ENCODE assay signal across 1 cellular context in the genomic region with DNA sequence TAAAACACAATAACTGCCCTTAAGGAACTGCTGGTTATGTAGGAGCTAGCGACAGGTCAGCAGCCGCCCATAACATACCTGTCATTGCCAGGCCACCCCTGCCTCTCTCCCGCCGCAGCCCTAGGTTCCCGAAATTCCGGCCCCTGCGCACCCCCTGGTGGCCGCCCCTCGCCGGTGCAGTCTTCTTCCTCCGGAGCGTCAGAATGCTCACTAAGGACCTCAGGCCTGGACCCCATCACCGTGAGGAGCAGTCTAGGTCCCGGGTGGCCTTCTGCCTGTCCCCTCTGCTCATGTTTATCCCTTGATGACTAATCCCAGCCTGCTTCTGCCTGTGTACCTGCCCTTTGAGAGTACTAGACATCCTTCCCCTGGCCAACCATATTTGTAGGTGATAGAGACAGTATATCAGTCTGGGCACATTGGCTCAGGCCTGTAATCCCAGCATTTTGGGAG.
TF ChIP-seq lines count a peak whose summit lies in the region.

No MANE protein-coding gene starts in this region.

TF ChIP-seq in HepG2, 621 proteins besides CTCF, POLR2A, EP300 and RAD21 (continued from another document and continues in another):
- TF ChIP-seq, protein P1, sequence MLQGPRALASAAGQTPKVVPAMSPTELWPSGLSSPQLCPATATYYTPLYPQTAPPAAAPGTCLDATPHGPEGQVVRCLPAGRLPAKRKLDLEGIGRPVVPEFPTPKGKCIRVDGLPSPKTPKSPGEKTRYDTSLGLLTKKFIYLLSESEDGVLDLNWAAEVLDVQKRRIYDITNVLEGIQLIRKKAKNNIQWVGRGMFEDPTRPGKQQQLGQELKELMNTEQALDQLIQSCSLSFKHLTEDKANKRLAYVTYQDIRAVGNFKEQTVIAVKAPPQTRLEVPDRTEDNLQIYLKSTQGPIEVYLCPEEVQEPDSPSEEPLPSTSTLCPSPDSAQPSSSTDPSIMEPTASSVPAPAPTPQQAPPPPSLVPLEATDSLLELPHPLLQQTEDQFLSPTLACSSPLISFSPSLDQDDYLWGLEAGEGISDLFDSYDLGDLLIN (CRISPR knock-in tag; IDR thresholded peaks at IDR 0.05; ENCODE audit: borderline replicate concordance): no peak
- peak; percentile 26; the same call in 1 of the 2 replicates for TF ChIP-seq ZMYM4 (CRISPR knock-in tag; IDR thresholded peaks at IDR 0.05)
- TF ChIP-seq ZFY (CRISPR knock-in tag; IDR thresholded peaks at IDR 0.05): peak; percentile 48; the same call in 1 of the 2 replicates
- TF ChIP-seq, protein P2, sequence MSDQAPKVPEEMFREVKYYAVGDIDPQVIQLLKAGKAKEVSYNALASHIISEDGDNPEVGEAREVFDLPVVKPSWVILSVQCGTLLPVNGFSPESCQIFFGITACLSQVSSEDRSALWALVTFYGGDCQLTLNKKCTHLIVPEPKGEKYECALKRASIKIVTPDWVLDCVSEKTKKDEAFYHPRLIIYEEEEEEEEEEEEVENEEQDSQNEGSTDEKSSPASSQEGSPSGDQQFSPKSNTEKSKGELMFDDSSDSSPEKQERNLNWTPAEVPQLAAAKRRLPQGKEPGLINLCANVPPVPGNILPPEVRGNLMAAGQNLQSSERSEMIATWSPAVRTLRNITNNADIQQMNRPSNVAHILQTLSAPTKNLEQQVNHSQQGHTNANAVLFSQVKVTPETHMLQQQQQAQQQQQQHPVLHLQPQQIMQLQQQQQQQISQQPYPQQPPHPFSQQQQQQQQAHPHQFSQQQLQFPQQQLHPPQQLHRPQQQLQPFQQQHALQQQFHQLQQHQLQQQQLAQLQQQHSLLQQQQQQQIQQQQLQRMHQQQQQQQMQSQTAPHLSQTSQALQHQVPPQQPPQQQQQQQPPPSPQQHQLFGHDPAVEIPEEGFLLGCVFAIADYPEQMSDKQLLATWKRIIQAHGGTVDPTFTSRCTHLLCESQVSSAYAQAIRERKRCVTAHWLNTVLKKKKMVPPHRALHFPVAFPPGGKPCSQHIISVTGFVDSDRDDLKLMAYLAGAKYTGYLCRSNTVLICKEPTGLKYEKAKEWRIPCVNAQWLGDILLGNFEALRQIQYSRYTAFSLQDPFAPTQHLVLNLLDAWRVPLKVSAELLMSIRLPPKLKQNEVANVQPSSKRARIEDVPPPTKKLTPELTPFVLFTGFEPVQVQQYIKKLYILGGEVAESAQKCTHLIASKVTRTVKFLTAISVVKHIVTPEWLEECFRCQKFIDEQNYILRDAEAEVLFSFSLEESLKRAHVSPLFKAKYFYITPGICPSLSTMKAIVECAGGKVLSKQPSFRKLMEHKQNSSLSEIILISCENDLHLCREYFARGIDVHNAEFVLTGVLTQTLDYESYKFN (CRISPR knock-in tag; conservative IDR thresholded peaks at IDR 0.05): no peak
- TF ChIP-seq, protein P3, sequence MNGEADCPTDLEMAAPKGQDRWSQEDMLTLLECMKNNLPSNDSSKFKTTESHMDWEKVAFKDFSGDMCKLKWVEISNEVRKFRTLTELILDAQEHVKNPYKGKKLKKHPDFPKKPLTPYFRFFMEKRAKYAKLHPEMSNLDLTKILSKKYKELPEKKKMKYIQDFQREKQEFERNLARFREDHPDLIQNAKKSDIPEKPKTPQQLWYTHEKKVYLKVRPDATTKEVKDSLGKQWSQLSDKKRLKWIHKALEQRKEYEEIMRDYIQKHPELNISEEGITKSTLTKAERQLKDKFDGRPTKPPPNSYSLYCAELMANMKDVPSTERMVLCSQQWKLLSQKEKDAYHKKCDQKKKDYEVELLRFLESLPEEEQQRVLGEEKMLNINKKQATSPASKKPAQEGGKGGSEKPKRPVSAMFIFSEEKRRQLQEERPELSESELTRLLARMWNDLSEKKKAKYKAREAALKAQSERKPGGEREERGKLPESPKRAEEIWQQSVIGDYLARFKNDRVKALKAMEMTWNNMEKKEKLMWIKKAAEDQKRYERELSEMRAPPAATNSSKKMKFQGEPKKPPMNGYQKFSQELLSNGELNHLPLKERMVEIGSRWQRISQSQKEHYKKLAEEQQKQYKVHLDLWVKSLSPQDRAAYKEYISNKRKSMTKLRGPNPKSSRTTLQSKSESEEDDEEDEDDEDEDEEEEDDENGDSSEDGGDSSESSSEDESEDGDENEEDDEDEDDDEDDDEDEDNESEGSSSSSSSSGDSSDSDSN (CRISPR knock-in tag; IDR thresholded peaks at IDR 0.05): 0 out of 2 replicates have a peak, but pooled peaks have one; percentile 47
- TF ChIP-seq ZNF777 (CRISPR knock-in tag; IDR thresholded peaks at IDR 0.05): no peak
- TF ChIP-seq, protein P4, sequence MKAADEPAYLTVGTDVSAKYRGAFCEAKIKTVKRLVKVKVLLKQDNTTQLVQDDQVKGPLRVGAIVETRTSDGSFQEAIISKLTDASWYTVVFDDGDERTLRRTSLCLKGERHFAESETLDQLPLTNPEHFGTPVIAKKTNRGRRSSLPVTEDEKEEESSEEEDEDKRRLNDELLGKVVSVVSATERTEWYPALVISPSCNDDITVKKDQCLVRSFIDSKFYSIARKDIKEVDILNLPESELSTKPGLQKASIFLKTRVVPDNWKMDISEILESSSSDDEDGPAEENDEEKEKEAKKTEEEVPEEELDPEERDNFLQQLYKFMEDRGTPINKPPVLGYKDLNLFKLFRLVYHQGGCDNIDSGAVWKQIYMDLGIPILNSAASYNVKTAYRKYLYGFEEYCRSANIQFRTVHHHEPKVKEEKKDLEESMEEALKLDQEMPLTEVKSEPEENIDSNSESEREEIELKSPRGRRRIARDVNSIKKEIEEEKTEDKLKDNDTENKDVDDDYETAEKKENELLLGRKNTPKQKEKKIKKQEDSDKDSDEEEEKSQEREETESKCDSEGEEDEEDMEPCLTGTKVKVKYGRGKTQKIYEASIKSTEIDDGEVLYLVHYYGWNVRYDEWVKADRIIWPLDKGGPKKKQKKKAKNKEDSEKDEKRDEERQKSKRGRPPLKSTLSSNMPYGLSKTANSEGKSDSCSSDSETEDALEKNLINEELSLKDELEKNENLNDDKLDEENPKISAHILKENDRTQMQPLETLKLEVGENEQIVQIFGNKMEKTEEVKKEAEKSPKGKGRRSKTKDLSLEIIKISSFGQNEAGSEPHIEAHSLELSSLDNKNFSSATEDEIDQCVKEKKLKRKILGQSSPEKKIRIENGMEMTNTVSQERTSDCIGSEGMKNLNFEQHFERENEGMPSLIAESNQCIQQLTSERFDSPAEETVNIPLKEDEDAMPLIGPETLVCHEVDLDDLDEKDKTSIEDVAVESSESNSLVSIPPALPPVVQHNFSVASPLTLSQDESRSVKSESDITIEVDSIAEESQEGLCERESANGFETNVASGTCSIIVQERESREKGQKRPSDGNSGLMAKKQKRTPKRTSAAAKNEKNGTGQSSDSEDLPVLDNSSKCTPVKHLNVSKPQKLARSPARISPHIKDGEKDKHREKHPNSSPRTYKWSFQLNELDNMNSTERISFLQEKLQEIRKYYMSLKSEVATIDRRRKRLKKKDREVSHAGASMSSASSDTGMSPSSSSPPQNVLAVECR (CRISPR knock-in tag; IDR thresholded peaks at IDR 0.05; ENCODE audit: borderline replicate concordance): peak; percentile 26; the same call in 1 of the 2 replicates
- no peak for TF ChIP-seq TOPORS (CRISPR knock-in tag; IDR thresholded peaks at IDR 0.05)
- TF ChIP-seq MTA1 (CRISPR knock-in tag; IDR thresholded peaks at IDR 0.05; ENCODE audit: borderline replicate concordance): no peak
- TF ChIP-seq TEAD2 (CRISPR knock-in tag; IDR thresholded peaks at IDR 0.05): no peak
- TF ChIP-seq ZNF263 (CRISPR knock-in tag; IDR thresholded peaks at IDR 0.05): no peak; the same call in 1 of the 2 replicates
- no peak for TF ChIP-seq SMAD9 (CRISPR knock-in tag; IDR thresholded peaks at IDR 0.05)
- TF ChIP-seq, protein P5, sequence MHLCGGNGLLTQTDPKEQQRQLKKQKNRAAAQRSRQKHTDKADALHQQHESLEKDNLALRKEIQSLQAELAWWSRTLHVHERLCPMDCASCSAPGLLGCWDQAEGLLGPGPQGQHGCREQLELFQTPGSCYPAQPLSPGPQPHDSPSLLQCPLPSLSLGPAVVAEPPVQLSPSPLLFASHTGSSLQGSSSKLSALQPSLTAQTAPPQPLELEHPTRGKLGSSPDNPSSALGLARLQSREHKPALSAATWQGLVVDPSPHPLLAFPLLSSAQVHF (CRISPR knock-in tag; IDR thresholded peaks at IDR 0.05): no peak
- TF ChIP-seq NONO (IDR thresholded peaks at IDR 0.05): no peak
- TF ChIP-seq NONO (CRISPR knock-in tag; conservative IDR thresholded peaks at IDR 0.05): peak; percentile 71
- TF ChIP-seq ZNF3 (CRISPR knock-in tag; IDR thresholded peaks at IDR 0.05): no peak
- TF ChIP-seq, protein P6, sequence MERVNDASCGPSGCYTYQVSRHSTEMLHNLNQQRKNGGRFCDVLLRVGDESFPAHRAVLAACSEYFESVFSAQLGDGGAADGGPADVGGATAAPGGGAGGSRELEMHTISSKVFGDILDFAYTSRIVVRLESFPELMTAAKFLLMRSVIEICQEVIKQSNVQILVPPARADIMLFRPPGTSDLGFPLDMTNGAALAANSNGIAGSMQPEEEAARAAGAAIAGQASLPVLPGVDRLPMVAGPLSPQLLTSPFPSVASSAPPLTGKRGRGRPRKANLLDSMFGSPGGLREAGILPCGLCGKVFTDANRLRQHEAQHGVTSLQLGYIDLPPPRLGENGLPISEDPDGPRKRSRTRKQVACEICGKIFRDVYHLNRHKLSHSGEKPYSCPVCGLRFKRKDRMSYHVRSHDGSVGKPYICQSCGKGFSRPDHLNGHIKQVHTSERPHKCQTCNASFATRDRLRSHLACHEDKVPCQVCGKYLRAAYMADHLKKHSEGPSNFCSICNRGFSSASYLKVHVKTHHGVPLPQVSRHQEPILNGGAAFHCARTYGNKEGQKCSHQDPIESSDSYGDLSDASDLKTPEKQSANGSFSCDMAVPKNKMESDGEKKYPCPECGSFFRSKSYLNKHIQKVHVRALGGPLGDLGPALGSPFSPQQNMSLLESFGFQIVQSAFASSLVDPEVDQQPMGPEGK (CRISPR knock-in tag; IDR thresholded peaks at IDR 0.05): 0 out of 2 replicates have a peak, but pooled peaks have one; percentile 20
- peak; percentile 44; the same call in 1 of the 2 replicates for TF ChIP-seq ZNF274 (CRISPR knock-in tag; IDR thresholded peaks at IDR 0.05)
- no peak for TF ChIP-seq U2AF2 (IDR thresholded peaks at IDR 0.05; ENCODE audit: low read depth, low read length)
- TF ChIP-seq GLI4 (CRISPR knock-in tag; IDR thresholded peaks at IDR 0.05; ENCODE audit: borderline replicate concordance): no peak
- TF ChIP-seq PCBP2 (optimal IDR thresholded peaks at IDR 0.05; ENCODE audit: low read depth, low read length, poor library complexity, severe bottlenecking): no peak
- no peak for TF ChIP-seq ZSCAN12 (CRISPR knock-in tag; IDR thresholded peaks at IDR 0.05)
- TF ChIP-seq ZNF564 (CRISPR knock-in tag; IDR thresholded peaks at IDR 0.05): no peak
- no peak for TF ChIP-seq ZNF674 (CRISPR knock-in tag; IDR thresholded peaks at IDR 0.05; ENCODE audit: low read depth)
- TF ChIP-seq ZFP37 (CRISPR knock-in tag; IDR thresholded peaks at IDR 0.05; ENCODE audit: borderline replicate concordance): no peak; the same call in 1 of the 2 replicates
- TF ChIP-seq PLRG1 (conservative IDR thresholded peaks at IDR 0.05): no peak
- TF ChIP-seq, protein P7, sequence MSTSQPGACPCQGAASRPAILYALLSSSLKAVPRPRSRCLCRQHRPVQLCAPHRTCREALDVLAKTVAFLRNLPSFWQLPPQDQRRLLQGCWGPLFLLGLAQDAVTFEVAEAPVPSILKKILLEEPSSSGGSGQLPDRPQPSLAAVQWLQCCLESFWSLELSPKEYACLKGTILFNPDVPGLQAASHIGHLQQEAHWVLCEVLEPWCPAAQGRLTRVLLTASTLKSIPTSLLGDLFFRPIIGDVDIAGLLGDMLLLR (CRISPR knock-in tag; IDR thresholded peaks at IDR 0.05): no peak; the same call in 1 of the 2 replicates
- TF ChIP-seq ZBTB42 (CRISPR knock-in tag; IDR thresholded peaks at IDR 0.05): no peak
- TF ChIP-seq, protein P8, sequence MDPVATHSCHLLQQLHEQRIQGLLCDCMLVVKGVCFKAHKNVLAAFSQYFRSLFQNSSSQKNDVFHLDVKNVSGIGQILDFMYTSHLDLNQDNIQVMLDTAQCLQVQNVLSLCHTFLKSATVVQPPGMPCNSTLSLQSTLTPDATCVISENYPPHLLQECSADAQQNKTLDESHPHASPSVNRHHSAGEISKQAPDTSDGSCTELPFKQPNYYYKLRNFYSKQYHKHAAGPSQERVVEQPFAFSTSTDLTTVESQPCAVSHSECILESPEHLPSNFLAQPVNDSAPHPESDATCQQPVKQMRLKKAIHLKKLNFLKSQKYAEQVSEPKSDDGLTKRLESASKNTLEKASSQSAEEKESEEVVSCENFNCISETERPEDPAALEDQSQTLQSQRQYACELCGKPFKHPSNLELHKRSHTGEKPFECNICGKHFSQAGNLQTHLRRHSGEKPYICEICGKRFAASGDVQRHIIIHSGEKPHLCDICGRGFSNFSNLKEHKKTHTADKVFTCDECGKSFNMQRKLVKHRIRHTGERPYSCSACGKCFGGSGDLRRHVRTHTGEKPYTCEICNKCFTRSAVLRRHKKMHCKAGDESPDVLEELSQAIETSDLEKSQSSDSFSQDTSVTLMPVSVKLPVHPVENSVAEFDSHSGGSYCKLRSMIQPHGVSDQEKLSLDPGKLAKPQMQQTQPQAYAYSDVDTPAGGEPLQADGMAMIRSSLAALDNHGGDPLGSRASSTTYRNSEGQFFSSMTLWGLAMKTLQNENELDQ (CRISPR knock-in tag; IDR thresholded peaks at IDR 0.05; ENCODE audit: borderline replicate concordance): peak; percentile 44; the same call in 1 of the 2 replicates
- TF ChIP-seq FOXP1 (IDR thresholded peaks at IDR 0.05): no peak
- no peak for TF ChIP-seq FOXP1 (CRISPR knock-in tag; IDR thresholded peaks at IDR 0.05)
- TF ChIP-seq ZNF790 (CRISPR knock-in tag; IDR thresholded peaks at IDR 0.05; ENCODE audit: borderline replicate concordance): no peak
- TF ChIP-seq ZNF629 (CRISPR knock-in tag; conservative IDR thresholded peaks at IDR 0.05): no peak
- TF ChIP-seq ZNF737 (CRISPR knock-in tag; IDR thresholded peaks at IDR 0.05; ENCODE audit: borderline replicate concordance): no peak
- TF ChIP-seq, protein P9, sequence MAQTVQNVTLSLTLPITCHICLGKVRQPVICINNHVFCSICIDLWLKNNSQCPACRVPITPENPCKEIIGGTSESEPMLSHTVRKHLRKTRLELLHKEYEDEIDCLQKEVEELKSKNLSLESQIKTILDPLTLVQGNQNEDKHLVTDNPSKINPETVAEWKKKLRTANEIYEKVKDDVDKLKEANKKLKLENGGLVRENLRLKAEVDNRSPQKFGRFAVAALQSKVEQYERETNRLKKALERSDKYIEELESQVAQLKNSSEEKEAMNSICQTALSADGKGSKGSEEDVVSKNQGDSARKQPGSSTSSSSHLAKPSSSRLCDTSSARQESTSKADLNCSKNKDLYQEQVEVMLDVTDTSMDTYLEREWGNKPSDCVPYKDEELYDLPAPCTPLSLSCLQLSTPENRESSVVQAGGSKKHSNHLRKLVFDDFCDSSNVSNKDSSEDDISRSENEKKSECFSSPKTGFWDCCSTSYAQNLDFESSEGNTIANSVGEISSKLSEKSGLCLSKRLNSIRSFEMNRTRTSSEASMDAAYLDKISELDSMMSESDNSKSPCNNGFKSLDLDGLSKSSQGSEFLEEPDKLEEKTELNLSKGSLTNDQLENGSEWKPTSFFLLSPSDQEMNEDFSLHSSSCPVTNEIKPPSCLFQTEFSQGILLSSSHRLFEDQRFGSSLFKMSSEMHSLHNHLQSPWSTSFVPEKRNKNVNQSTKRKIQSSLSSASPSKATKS (CRISPR knock-in tag; IDR thresholded peaks at IDR 0.05): no peak
- TF ChIP-seq ZNF230 (CRISPR knock-in tag; IDR thresholded peaks at IDR 0.05): no peak
